In the genomic region with DNA sequence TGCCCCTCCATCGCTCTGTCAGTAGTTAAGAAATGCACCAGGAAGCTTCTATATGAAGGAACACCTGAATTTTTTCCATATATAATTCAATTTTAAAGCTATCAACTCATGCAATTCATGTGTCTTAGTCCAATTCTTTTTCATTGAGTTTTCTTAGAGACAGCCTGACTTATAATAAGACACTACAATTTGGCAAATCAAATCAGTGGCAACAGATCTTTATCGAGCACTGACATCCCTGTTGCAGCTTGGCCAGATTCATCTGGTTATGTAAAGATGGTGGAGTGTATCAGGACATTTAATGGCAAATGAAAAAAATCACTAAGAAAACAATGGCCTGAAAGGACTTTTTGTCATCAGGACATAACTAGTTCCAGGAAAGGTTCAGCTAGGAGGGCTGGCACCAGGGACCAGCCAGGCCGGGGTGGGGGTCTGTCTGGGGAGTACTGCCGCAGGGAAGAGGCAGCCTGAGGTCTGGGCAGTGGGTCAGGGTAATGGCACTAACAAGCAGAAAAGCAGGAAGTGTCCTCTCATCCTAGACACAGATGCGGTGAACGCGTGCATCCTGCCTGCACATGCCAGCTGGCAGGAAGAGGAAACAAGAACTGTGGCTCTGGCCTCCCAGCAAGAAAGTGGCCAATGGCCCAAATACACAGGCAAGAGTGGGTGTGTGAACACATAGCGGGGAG, we compare ENCODE assay signal across 11 cellular contexts.
A peak's percentile ranks its signal among the peaks of the same experiment; 100 is the strongest.
DNase-seq lines count a peak whose midpoint lies in the region.
"Had no signal": no experiment of that assay in that cellular context is flagged by ENCODE, and none has a peak within 500 bp of the region (broad histone marks: within the 10 kb centered on the region; RNA-seq: fewer than 3 reads in every experiment).

No MANE protein-coding gene starts in this region.

- H3K9me3 Mint-ChIP-seq in immature natural killer cell = peaks cover 0 to 4% (median 0%) of the 10 kb centered on the region in 6 donors
- H3K9me3 Mint-ChIP-seq: activated T-helper 2 cell treated with anti-CD3 and anti-CD28 coated beads, Interferon-gamma antibody, Interleukin-2, Interleukin-4, amounts not matched to agents 10 μg/mL and 5 μg/mL and 100 μg/mL, durations not matched to agents 14 hours and 24 hours and 36 hours; CD8-positive, alpha-beta T cell had no signal

- no peaks in the 10 kb centered on the region for H3K36me3 Mint-ChIP-seq in immature natural killer cell
- H3K36me3 Mint-ChIP-seq: CD8-positive, alpha-beta T cell had no signal

- H3K4me1 Mint-ChIP-seq in immature natural killer cell = peaks cover 3 to 8% of the 10 kb centered on the region in 2 donors

- peaks cover 2 to 5% (median 3%) of the 10 kb centered on the region in 3 donors for H3K27me3 Mint-ChIP-seq in immature natural killer cell (ENCODE audit: low read depth in 3 of 3)

- H3K27ac Mint-ChIP-seq in immature natural killer cell = no peak overlapping the region
- H3K27ac Mint-ChIP-seq: activated T-helper 2 cell treated with anti-CD3 and anti-CD28 coated beads, Interferon-gamma antibody, Interleukin-2, Interleukin-4, amounts not matched to agents 10 μg/mL and 5 μg/mL and 100 μg/mL, durations not matched to agents 14 hours and 24 hours and 36 hours; CD8-positive, alpha-beta T cell had no signal

- intact Hi-C loops in posterior cingulate gyrus (cut with DNase I) = no loop called here

- DNase-seq in G401 (ENCODE audit: low spot score) (peak; percentile 10), M059J (ENCODE audit: low read depth) (peak; percentile 20), dermis blood vessel endothelial cell (peak; percentile 78), posterior cingulate gyrus (peak in 8 of 10 donors; percentile 9 to 85 (median 22)), GM19238 (ENCODE audit: insufficient read length, low spot score) (no peak), NCI-H146 (lab: John Stamatoyannopoulos, UW) (no peak), immature natural killer cell (no peak)
- DNase-seq: activated CD4-positive, alpha-beta T cell treated with anti-CD3 and anti-CD28 coated beads, Interleukin-2, amount 50 U/mL, for 1 hour; CD8-positive, alpha-beta T cell; PC-9 had no signal

- in situ Hi-C loops in G401 (cut with HindIII; ENCODE audit: low sequenced_read_pairs) = no loop called here

- H3K4me3 Mint-ChIP-seq in immature natural killer cell = no peak overlapping the region
- H3K4me3 Mint-ChIP-seq: CD8-positive, alpha-beta T cell had no signal

Comparison
In these comparisons a context has a peak if more than half of its experiments do, and no peak if none do; other contexts are left out.
1. DNase-seq: peak in G401 (single experiment), M059J (single experiment), dermis blood vessel endothelial cell (single experiment) and posterior cingulate gyrus (8 of 10); none in GM19238 (single experiment), NCI-H146 (single experiment) and immature natural killer cell (0 of 3).